8 cellular contexts compared by ENCODE assay signal in genomic region chr2:95402370-95403203, GRCh38. TPM values are rescaled to one million over a fixed set of nuclear protein-coding genes. Genes with fewer than 3 reads are reported as not detected.
DNase-seq lines count a peak whose midpoint lies in the region; ATAC-seq, FAIRE-seq and TF ChIP-seq lines count a peak whose summit lies in the region.

FAHD2A (plus strand) TSS chr2:95402708; CDS start chr2:95405559, 2,851 bp downstream.

- H3K4ac ChIP-seq in H1 (replicated peaks; ENCODE audit: insufficient read length, low read depth, low read length) (no peak within 1 kb of the TSS), mesenchymal stem cell (ENCODE audit: low read depth in 1 of 2, low read length in 2 of 2) (peak within 1 kb of the TSS; percentile 9 to 49)

- peak within 1 kb of the TSS; percentile 80 to 87 for H3K4me2 ChIP-seq in H1 (ENCODE audit: insufficient read depth in 1 of 2, low read depth in 2 of 2, low read length in 2 of 2)
- H3K4me2 ChIP-seq in mesenchymal stem cell (ENCODE audit: low read length, poor library complexity, severe bottlenecking), result peak within 1 kb of the TSS; percentile 87

- H3K4me1 ChIP-seq in HUES48 (ENCODE audit: control insufficient read depth, insufficient read depth, low read length) (peaks cover 3% of the 10 kb centered on the region; the same call in 1 of the 2 replicates), NT2/D1 (ENCODE audit: insufficient read depth, insufficient read length) (peaks cover 3% of the 10 kb centered on the region), H1 (replicated peaks in 1 of 4; ENCODE audit: control insufficient read depth in 3 of 4, insufficient read depth in 4 of 4, low read length in 3 of 4) (peaks cover 0 to 3% (median 2%) of the 10 kb centered on the region in 4 experiments; a peak in 4 of 7 replicates), mesenchymal stem cell (ENCODE audit: control insufficient read depth, insufficient read depth, low read depth, low read length) (peaks cover 16% of the 10 kb centered on the region)

- peak within 1 kb of the TSS; percentile 88 for H3K4me3 ChIP-seq in HUES48 (ENCODE audit: low read depth, low read length)
- H3K4me3 ChIP-seq in NT2/D1 (ENCODE audit: insufficient read length, low read depth), result peak within 1 kb of the TSS; percentile 94
- H3K4me3 ChIP-seq in H1 (ENCODE audit: extremely low read depth in 1 of 4, insufficient read depth in 2 of 4, low read depth in 3 of 4, low read length in 4 of 4), result peak within 1 kb of the TSS; percentile 80 to 99 (median 96)
- H3K4me3 ChIP-seq in mesenchymal stem cell (ENCODE audit: insufficient read depth in 1 of 2, low read depth in 1 of 2, low read length in 2 of 2), result peak within 1 kb of the TSS; percentile 77 to 98

- no peaks in the 10 kb centered on the region for H3K27me3 Mint-ChIP-seq in activated CD8-positive, alpha-beta memory T cell treated with anti-CD3 and anti-CD28 coated beads, Interleukin-2, amount 10 ng/mL, durations not matched to agents 7 days and 5 days

- peaks cover 20% of the 10 kb centered on the region for H3K4me1 Mint-ChIP-seq in activated CD8-positive, alpha-beta memory T cell treated with anti-CD3 and anti-CD28 coated beads, Interleukin-2, amount 10 ng/mL, durations not matched to agents 7 days and 5 days

- H3K79me1 ChIP-seq in H1 (ENCODE audit: low read depth, low read length), result peaks cover 2% of the 10 kb centered on the region; the same call in 1 of the 2 replicates
- peaks cover 19% of the 10 kb centered on the region for H3K79me1 ChIP-seq in mesenchymal stem cell (replicated peaks; ENCODE audit: low read length, poor library complexity, severe bottlenecking)

- 1% methylated on average over 45 of the region's 64 CpGs; no CpG with 5 or more reads in 1 of the 2 experiments for WGBS in H1 (ENCODE audit: extremely low coverage in 1 of 2, insufficient coverage in 1 of 2, insufficient read length in 1 of 2, insufficient replicate concordance in 2 of 2, low coverage in 1 of 2, low lambda C conversion rate in 2 of 2, missing lambda C conversion rate in 1 of 2), 2 experiments
- under 1% methylated on average over 64 of the region's 64 CpGs for WGBS in mesenchymal stem cell

- peak within 1 kb of the TSS; percentile 92 for H3K4me3 Mint-ChIP-seq in activated CD8-positive, alpha-beta memory T cell treated with anti-CD3 and anti-CD28 coated beads, Interleukin-2, amount 10 ng/mL, durations not matched to agents 7 days and 5 days

- H3K14ac ChIP-seq in H1 (ENCODE audit: insufficient read length) (no peak within 1 kb of the TSS), mesenchymal stem cell (ENCODE audit: low read length in 2 of 2) (peak within 1 kb of the TSS in 1 of 2 experiments; percentile 58)

- H2BK120ac ChIP-seq in H1 (replicated peaks; ENCODE audit: low read depth, low read length) (no peak within 1 kb of the TSS), mesenchymal stem cell (ENCODE audit: low read depth, low read length) (no peak within 1 kb of the TSS)

- TF ChIP-seq POLR2A in H1 (IDR thresholded peaks at IDR 0.05; ENCODE audit: control extremely low read depth in 1 of 2, low read depth in 2 of 2, low read length in 2 of 2), result peak; percentile 12 to 83

- no peak for TF ChIP-seq CTCF in H1 (IDR thresholded peaks at IDR 0.05; ENCODE audit: control extremely low read depth in 1 of 3, insufficient read depth in 1 of 3, low read depth in 1 of 3, low read length in 3 of 3)

- FAIRE-seq in H1 (lab: Jason Lieb, UNC), result no peak

- peaks cover 5% of the 10 kb centered on the region; the same call in 1 of the 2 replicates for H3K27me3 ChIP-seq in HUES48 (ENCODE audit: control insufficient read depth, insufficient read depth, low read length)
- H3K27me3 ChIP-seq in NT2/D1 (ENCODE audit: insufficient read depth, insufficient read length), result peaks cover 7% of the 10 kb centered on the region
- peaks cover 0 to 7% (median 4%) of the 10 kb centered on the region in 4 experiments; a peak in 3 of 7 replicates for H3K27me3 ChIP-seq in H1 (replicated peaks in 1 of 4; ENCODE audit: control insufficient read depth in 3 of 4, extremely low read depth in 1 of 4, insufficient read depth in 3 of 4, low read length in 3 of 4)
- no peaks in the 10 kb centered on the region for H3K27me3 ChIP-seq in mesenchymal stem cell (ENCODE audit: control insufficient read depth in 1 of 2, insufficient read depth in 1 of 2, low read length in 2 of 2)

- H3K79me2 ChIP-seq in H1 (ENCODE audit: control insufficient read depth in 1 of 2, insufficient read depth in 2 of 2, low read length in 2 of 2), result peaks cover 0 to 13% of the 10 kb centered on the region in 2 experiments; a peak in 2 of 4 replicates

- H3K56ac ChIP-seq in H1 (replicated peaks; ENCODE audit: insufficient read length, low read depth, low read length), result peak within 1 kb of the TSS; percentile 86

- peak; percentile 93 for ATAC-seq in GM21423 (IDR thresholded peaks at IDR 0.05; ENCODE audit: unreplicated experiment)
- ATAC-seq in activated CD8-positive, alpha-beta memory T cell treated with anti-CD3 and anti-CD28 coated beads, Interleukin-2, amount 10 ng/mL, durations not matched to agents 7 days and 5 days, result peak; percentile 97

- no peak for TF ChIP-seq EP300 in H1 (IDR thresholded peaks at IDR 0.05; ENCODE audit: borderline replicate concordance in 1 of 2, low read depth in 2 of 2, low read length in 2 of 2)

- POLR2A ChIA-PET in H1 (lab: Charles Lee; ENCODE audit: partially characterized antibody), result interaction anchor here (1.2 to 1.5 kb wide), 2 partner anchors 11 to 57 kb away, joined by 4 read pairs; no protein-coding TSS in a partner anchor

- no peak within 1 kb of the TSS for H2BK20ac ChIP-seq in H1 (ENCODE audit: low read length)

- no peak within 1 kb of the TSS for H4K5ac ChIP-seq in H1 (ENCODE audit: insufficient read length, low read depth, low read length)

- H2BK12ac ChIP-seq in H1 (ENCODE audit: low read depth, low read length) (no peak within 1 kb of the TSS), mesenchymal stem cell (ENCODE audit: low read length in 2 of 2) (no peak within 1 kb of the TSS)

- peak; percentile 83 for DNase-seq in Caki2 (ENCODE audit: low read depth)
- DNase-seq in NT2/D1 (ENCODE audit: low read depth, low spot score), result peak; percentile 80
- DNase-seq in activated CD8-positive, alpha-beta memory T cell treated with anti-CD3 and anti-CD28 coated beads, Interleukin-2, amount 10 ng/mL, durations not matched to agents 7 days and 5 days, result peak; percentile 98
- DNase-seq in H1 (ENCODE audit: low read depth in 1 of 2, low spot score in 2 of 2), result peak in 1 of 2 experiments; percentile 97
- DNase-seq in mesenchymal stem cell, result peak; percentile 93
- DNase-seq in stimulated activated CD8-positive, alpha-beta memory T cell treated with anti-CD3 and anti-CD28 coated beads, Interleukin-12 subunit alpha, Interleukin-12 subunit beta, amount 100 ng/mL, for 4 hours (ENCODE audit: low read depth), result peak; percentile 86

- H3K23me2 ChIP-seq in H1 (ENCODE audit: low read depth, low read length), result peaks cover 7% of the 10 kb centered on the region; the same call in 1 of the 2 replicates

- in situ Hi-C loops in Caki2 (cut with HindIII; ENCODE audit: low pct_unique_long_range_greater_than_20kb, low sequenced_read_pairs), result no loop called here

- H3K23ac ChIP-seq in H1 (ENCODE audit: insufficient read length) (no peak within 1 kb of the TSS), mesenchymal stem cell (ENCODE audit: low read length in 2 of 2) (no peak within 1 kb of the TSS)

- no peak within 1 kb of the TSS for H2AK5ac ChIP-seq in H1 (ENCODE audit: low read depth, low read length)
- H2AK5ac ChIP-seq in mesenchymal stem cell (ENCODE audit: low read length, severe bottlenecking), result peak within 1 kb of the TSS; percentile 62

- no peak for TF ChIP-seq RAD21 in H1 (IDR thresholded peaks at IDR 0.05 in 1 of 2, conservative IDR thresholded peaks at IDR 0.05 in 1 of 2; ENCODE audit: low read depth in 2 of 2, low read length in 2 of 2)

- no peaks in the 10 kb centered on the region for H3K9me3 Mint-ChIP-seq in activated CD8-positive, alpha-beta memory T cell treated with anti-CD3 and anti-CD28 coated beads, Interleukin-2, amount 10 ng/mL, durations not matched to agents 7 days and 5 days (ENCODE audit: low read depth)

- H4K8ac ChIP-seq in H1 (ENCODE audit: extremely low read depth, insufficient read depth, low read length) (peak within 1 kb of the TSS; percentile 99), mesenchymal stem cell (ENCODE audit: low read length) (peak within 1 kb of the TSS; percentile 99)

- peak within 1 kb of the TSS; percentile 92 for H2AFZ ChIP-seq in H1 (ENCODE audit: low read length)
- peak within 1 kb of the TSS; percentile 87 for H2AFZ ChIP-seq in mesenchymal stem cell (ENCODE audit: low read depth, low read length)

- H2BK5ac ChIP-seq in H1 (ENCODE audit: low read depth, low read length), result 0 out of 2 replicates have a peak within 1 kb of the TSS, but pooled peaks have one; percentile 9
- no peak within 1 kb of the TSS for H2BK5ac ChIP-seq in mesenchymal stem cell (ENCODE audit: low read depth, low read length, poor library complexity, severe bottlenecking)

- H3K9ac ChIP-seq in HUES48 (ENCODE audit: low read depth, low read length), result peak within 1 kb of the TSS; percentile 85
- H3K9ac ChIP-seq in NT2/D1 (ENCODE audit: insufficient read length, low read depth), result peak within 1 kb of the TSS; percentile 91
- peak within 1 kb of the TSS; percentile 75 to 89 (median 82) for H3K9ac ChIP-seq in H1 (replicated peaks in 1 of 4; ENCODE audit: extremely low read depth in 1 of 4, low read depth in 3 of 4, low read length in 3 of 4)
- peak within 1 kb of the TSS; percentile 98 for H3K9ac ChIP-seq in mesenchymal stem cell (ENCODE audit: low read length)

- H3K18ac ChIP-seq in H1 (ENCODE audit: extremely low read depth, low read length) (peak within 1 kb of the TSS; percentile 48; the same call in 1 of the 2 replicates), mesenchymal stem cell (ENCODE audit: low read depth in 1 of 2, low read length in 2 of 2) (peak within 1 kb of the TSS; percentile 60 to 74)

- peak within 1 kb of the TSS; percentile 93 for H3K27ac Mint-ChIP-seq in activated CD8-positive, alpha-beta memory T cell treated with anti-CD3 and anti-CD28 coated beads, Interleukin-2, amount 10 ng/mL, durations not matched to agents 7 days and 5 days

- no peaks in the 10 kb centered on the region for H3K36me3 Mint-ChIP-seq in activated CD8-positive, alpha-beta memory T cell treated with anti-CD3 and anti-CD28 coated beads, Interleukin-2, amount 10 ng/mL, durations not matched to agents 7 days and 5 days

- peak within 1 kb of the TSS; percentile 26 for H3K27ac ChIP-seq in HUES48 (ENCODE audit: low read depth, low read length)
- no peak within 1 kb of the TSS for H3K27ac ChIP-seq in H1 (ENCODE audit: low read depth, low read length)
- H3K27ac ChIP-seq in mesenchymal stem cell (ENCODE audit: low read length, poor library complexity, severe bottlenecking), result peak within 1 kb of the TSS; percentile 36

- H3K9me3 ChIP-seq in HUES48 (ENCODE audit: control insufficient read depth, insufficient read depth, low read length) (no peaks in the 10 kb centered on the region), NT2/D1 (ENCODE audit: insufficient read depth, low read length) (no peaks in the 10 kb centered on the region), H1 (ENCODE audit: insufficient read depth in 2 of 2, low read depth in 1 of 2, low read length in 1 of 2) (peaks cover 0 to 3% of the 10 kb centered on the region in 2 experiments; a peak in 1 of 4 replicates), mesenchymal stem cell (ENCODE audit: control insufficient read depth, low read length) (no peaks in the 10 kb centered on the region)

- H2BK15ac ChIP-seq in H1 (ENCODE audit: low read length) (no peak within 1 kb of the TSS), mesenchymal stem cell (ENCODE audit: low read depth, poor library complexity, severe bottlenecking) (peak within 1 kb of the TSS; percentile 60)

- H4K91ac ChIP-seq in H1 (replicated peaks; ENCODE audit: insufficient read length, low read length) (no peak within 1 kb of the TSS), mesenchymal stem cell (ENCODE audit: low read length) (peak within 1 kb of the TSS; percentile 62)

- CTCF ChIA-PET in activated CD8-positive, alpha-beta memory T cell treated with anti-CD3 and anti-CD28 coated beads, Interleukin-2, amount 10 ng/mL, durations not matched to agents 7 days and 5 days (lab: Charles Lee), result interaction anchor here (1.4 to 3.4 kb wide), 5 partner anchors 9 to 327 kb away, joined by 3 to 21 read pairs (median 6); no protein-coding TSS in a partner anchor
- CTCF ChIA-PET in H1 (lab: Charles Lee; ENCODE audit: partially characterized antibody), result interaction anchor here (0.9 to 2.1 kb wide), 5 partner anchors 18 to 171 kb away, joined by 3 to 7 read pairs (median 6); no protein-coding TSS in a partner anchor

- H3K36me3 ChIP-seq in HUES48 (ENCODE audit: control insufficient read depth, insufficient read depth, low read length), result peaks cover 5% of the 10 kb centered on the region
- H3K36me3 ChIP-seq in NT2/D1 (ENCODE audit: insufficient read depth, insufficient read length, low read length), result peaks cover 9% of the 10 kb centered on the region
- no peaks in the 10 kb centered on the region; a peak in 1 of 8 replicates for H3K36me3 ChIP-seq in H1 (ENCODE audit: control insufficient read depth in 2 of 4, insufficient read depth in 4 of 4, low read length in 3 of 4)
- H3K36me3 ChIP-seq in mesenchymal stem cell (ENCODE audit: control insufficient read depth in 1 of 2, insufficient read depth in 2 of 2, low read depth in 1 of 2, low read length in 2 of 2), result peaks cover 7 to 8% of the 10 kb centered on the region in 2 experiments

- peaks cover 0 to 3% of the 10 kb centered on the region in 2 experiments for H4K20me1 ChIP-seq in H1 (replicated peaks in 1 of 2; ENCODE audit: control insufficient read depth in 1 of 2, insufficient read depth in 2 of 2, low read length in 2 of 2)

RNA-seq across cellular contexts. Expression of gene FAHD2A, which starts in this region (rescaled TPM):
- 51.3 and 99.1 TPM in 2 replicates for total RNA-seq in Caki2 (2014; rRNA removed; shearing (Covaris generic); ENCODE audit: low replicate concordance)
- 10 to 100 TPM; 36.0 to 38.6 TPM for total RNA-seq in activated CD8-positive, alpha-beta memory T cell treated with anti-CD3 and anti-CD28 coated beads, Interleukin-2, amount 10 ng/mL, durations not matched to agents 7 days and 5 days
- total RNA-seq in H1 (2021; fragmentation: NEBNext Ultra II Directional; extraction: Animal tissue kit (Norgen Biotek cat#: 25700)), result 25.8 and 26.7 TPM in 2 replicates
- polyA plus RNA-seq in H1 (2011; rRNA removed), result 24.2 and 28.6 TPM in 2 replicates
- polyA plus RNA-seq in H1 (2011; cell fraction: cytosol; rRNA removed), result 35.7 TPM
- polyA plus RNA-seq in H1 (2011; cell fraction: nucleus; rRNA removed), result 57.5 TPM
- polyA plus RNA-seq in H1 (2012, experiment 1 of 2), result 21.9 to 28.1 TPM (median 26.1 TPM) in 4 replicates
- polyA plus RNA-seq in H1 (2012, experiment 2 of 2), result 23.9 TPM
- 17.4 TPM for polyA plus RNA-seq in H1 (2013, experiment 1 of 2)
- 16.6 TPM for polyA plus RNA-seq in H1 (2013, experiment 2 of 2)
- 28.0 and 35.5 TPM in 2 replicates for polyA minus RNA-seq in H1 (2011; rRNA and poly(A)+ RNA removed)
- 18.2 TPM for polyA minus RNA-seq in H1 (2011; cell fraction: cytosol; rRNA and poly(A)+ RNA removed)
- polyA minus RNA-seq in H1 (2011; cell fraction: nucleus; rRNA and poly(A)+ RNA removed), result 32.5 TPM
- polyA plus RNA-seq in mesenchymal stem cell (2013, experiment 1 of 2), result 10.7 TPM
- 11.0 TPM for polyA plus RNA-seq in mesenchymal stem cell (2013, experiment 2 of 2)
